Comparison of ENCODE assay signal across 15 cellular contexts in the genomic region with DNA sequence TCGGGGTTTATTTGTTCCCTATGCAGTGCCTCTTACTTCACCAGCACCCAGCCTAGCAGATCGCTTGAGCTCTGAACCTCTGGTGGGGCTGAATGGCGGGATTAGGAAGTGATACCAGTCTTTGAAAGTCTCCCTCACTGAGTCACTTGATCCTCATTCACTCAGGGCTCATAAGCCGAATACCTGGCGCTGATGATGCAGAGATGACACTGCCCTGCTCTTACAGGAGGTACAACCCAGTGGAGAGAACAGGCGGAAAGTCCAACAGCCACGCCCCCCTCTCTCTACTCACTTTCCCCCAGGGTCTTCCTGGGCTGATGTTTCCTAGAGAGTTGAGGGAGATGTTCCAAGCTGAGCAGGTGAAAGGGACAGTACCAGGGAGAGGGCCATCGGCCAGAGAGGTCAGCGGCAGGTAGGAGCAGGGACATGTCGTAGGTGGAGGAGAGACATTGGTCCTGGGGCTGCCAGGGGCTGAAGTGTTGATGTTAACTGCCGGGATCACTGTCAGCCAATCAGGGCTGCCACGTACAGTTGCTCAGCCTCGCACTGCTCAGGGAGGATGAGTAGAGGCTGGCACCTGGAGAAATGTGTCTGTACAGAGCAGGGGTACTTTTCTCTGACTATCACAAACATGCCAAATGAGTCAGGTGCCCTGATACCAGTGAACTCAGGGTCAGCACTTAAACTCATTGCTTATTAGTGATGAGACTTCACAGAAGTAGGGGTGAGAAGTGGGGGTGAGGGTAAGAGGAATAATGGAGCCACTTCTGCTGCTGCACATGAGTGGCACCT. TPM values are rescaled to one million over a fixed set of nuclear protein-coding genes. Genes with fewer than 3 reads are reported as not detected.
DNase-seq lines count a peak whose midpoint lies in the region; ATAC-seq, FAIRE-seq and TF ChIP-seq lines count a peak whose summit lies in the region.
"Had no signal": no experiment of that assay in that cellular context is flagged by ENCODE, and none has a peak within 500 bp of the region (broad histone marks: within the 10 kb centered on the region; RNA-seq: fewer than 3 reads in every experiment).

No MANE protein-coding gene starts in this region.

- no peak overlapping the region for H3K4me3 Mint-ChIP-seq in activated naive CD4-positive, alpha-beta T cell treated with anti-CD3 and anti-CD28 coated beads, Interleukin-2, amount 10 ng/mL, durations not matched to agents 7 days and 5 days
- H3K4me3 Mint-ChIP-seq in stimulated activated naive B cell treated with anti-CD40 and anti-IgM and Interleukin-4, amounts not matched to agents 10 μg/mL and 1 μg/mL and 100 μg/mL, for 72 hours = peak overlapping the region in 1 of 2 donors; percentile 31
- H3K4me3 Mint-ChIP-seq: WTC11 had no signal

- no peaks in the 10 kb centered on the region for H3K9me3 ChIP-seq in kidney (ENCODE audit: control insufficient read depth in 1 of 2, low read length in 2 of 2)
- no peaks in the 10 kb centered on the region for H3K9me3 ChIP-seq in ascending aorta
- H3K9me3 ChIP-seq: SJSA1, uterus had no signal

- H3K4me1 ChIP-seq in kidney (ENCODE audit: control insufficient read depth in 1 of 2, insufficient read depth in 1 of 2, low read depth in 1 of 2, low read length in 2 of 2) (no peaks in the 10 kb centered on the region), ascending aorta (no peaks in the 10 kb centered on the region)
- H3K4me1 ChIP-seq: SJSA1, uterus had no signal

- H3K27me3 Mint-ChIP-seq in activated naive CD4-positive, alpha-beta T cell treated with anti-CD3 and anti-CD28 coated beads, Interleukin-2, amount 10 ng/mL, durations not matched to agents 7 days and 5 days = peaks cover 74% of the 10 kb centered on the region
- peaks cover 9 to 42% of the 10 kb centered on the region in 2 donors for H3K27me3 Mint-ChIP-seq in stimulated activated naive B cell treated with anti-CD40 and anti-IgM and Interleukin-4, amounts not matched to agents 10 μg/mL and 1 μg/mL and 100 μg/mL, for 72 hours

- peaks cover 11% of the 10 kb centered on the region for H3K4me1 Mint-ChIP-seq in activated naive CD4-positive, alpha-beta T cell treated with anti-CD3 and anti-CD28 coated beads, Interleukin-2, amount 10 ng/mL, durations not matched to agents 7 days and 5 days
- peaks cover 48 to 49% of the 10 kb centered on the region in 2 donors for H3K4me1 Mint-ChIP-seq in stimulated activated naive B cell treated with anti-CD40 and anti-IgM and Interleukin-4, amounts not matched to agents 10 μg/mL and 1 μg/mL and 100 μg/mL, for 72 hours

- H3K36me3 Mint-ChIP-seq in activated naive CD4-positive, alpha-beta T cell treated with anti-CD3 and anti-CD28 coated beads, Interleukin-2, amount 10 ng/mL, durations not matched to agents 7 days and 5 days = no peaks in the 10 kb centered on the region
- H3K36me3 Mint-ChIP-seq in stimulated activated naive B cell treated with anti-CD40 and anti-IgM and Interleukin-4, amounts not matched to agents 10 μg/mL and 1 μg/mL and 100 μg/mL, for 72 hours = peaks cover 0 to 2% of the 10 kb centered on the region in 2 donors
- H3K36me3 Mint-ChIP-seq: WTC11 had no signal

- peak; percentile 6 for DNase-seq in activated naive CD4-positive, alpha-beta T cell treated with anti-CD3 and anti-CD28 coated beads, Interleukin-2, amount 10 ng/mL, durations not matched to agents 7 days and 5 days
- no peak for DNase-seq in activated naive CD4-positive, alpha-beta T cell (lab: John Stamatoyannopoulos, UW)
- peak; percentile 10 for DNase-seq in RWPE1 (ENCODE audit: low spot score)
- peak; percentile 35 for DNase-seq in kidney
- peak; percentile 42 for DNase-seq in stimulated activated naive B cell treated with anti-CD40 and anti-IgM and Interleukin-4, amounts not matched to agents 10 μg/mL and 1 μg/mL and 100 μg/mL, for 72 hours
- no peak for DNase-seq in NCI-H774 (lab: John Stamatoyannopoulos, UW)
- no peak for DNase-seq in D341Med (ENCODE audit: low spot score)
- no peak for DNase-seq in ascending aorta (ENCODE audit: low spot score in 2 of 2)
- DNase-seq: effector CD8-positive, alpha-beta T cell; uterus had no signal

- no peak overlapping the region for H3K9ac ChIP-seq in kidney (ENCODE audit: low read length in 2 of 2)

- H3K27ac ChIP-seq in RWPE1 (no peak overlapping the region), kidney (ENCODE audit: low read depth in 2 of 2, low read length in 2 of 2) (no peak overlapping the region), ascending aorta (no peak overlapping the region)
- H3K27ac ChIP-seq: SJSA1, uterus had no signal

- H3K9me3 Mint-ChIP-seq in activated naive CD4-positive, alpha-beta T cell treated with anti-CD3 and anti-CD28 coated beads, Interleukin-2, amount 10 ng/mL, durations not matched to agents 7 days and 5 days = no peaks in the 10 kb centered on the region
- H3K9me3 Mint-ChIP-seq in stimulated activated naive B cell treated with anti-CD40 and anti-IgM and Interleukin-4, amounts not matched to agents 10 μg/mL and 1 μg/mL and 100 μg/mL, for 72 hours = peaks cover 3 to 4% of the 10 kb centered on the region in 2 donors
- H3K9me3 Mint-ChIP-seq: WTC11 had no signal

- FAIRE-seq in kidney (lab: Jason Lieb, UNC) = no peak

- intact Hi-C loops in kidney (cut with DNase I) = no loop called here
- intact Hi-C loops in ascending aorta (cut with DNase I) = no loop called here

- H3K4me3 ChIP-seq in kidney (ENCODE audit: low read length in 2 of 2) (no peak overlapping the region), ascending aorta (no peak overlapping the region)
- H3K4me3 ChIP-seq: SJSA1, uterus had no signal

- POLR2A ChIA-PET in RWPE1 (lab: Yijun Ruan, JAX; ENCODE audit: low non-redundant PET) = no interaction called here

- TF ChIP-seq CTCF in RWPE1 (conservative IDR thresholded peaks at IDR 0.05; ENCODE audit: low read depth) (no peak), kidney (IDR thresholded peaks at IDR 0.05; ENCODE audit: borderline replicate concordance, extremely low read depth, insufficient read depth) (no peak), ascending aorta (IDR thresholded peaks at IDR 0.05) (no peak)

- ATAC-seq in stimulated activated naive B cell treated with anti-CD40 and anti-IgM and Interleukin-4, amounts not matched to agents 10 μg/mL and 1 μg/mL and 100 μg/mL, for 72 hours (replicated peaks) = peak; percentile 91 to 93
- ATAC-seq: right cardiac atrium, WTC11 had no signal

- CTCF ChIA-PET in activated naive CD4-positive, alpha-beta T cell treated with anti-CD3 and anti-CD28 coated beads, Interleukin-2, amount 10 ng/mL, durations not matched to agents 7 days and 5 days (lab: Charles Lee) = no interaction called here
- CTCF ChIA-PET in RWPE1 (lab: Yijun Ruan, JAX) = no interaction called here

- H3K27ac Mint-ChIP-seq in activated naive CD4-positive, alpha-beta T cell treated with anti-CD3 and anti-CD28 coated beads, Interleukin-2, amount 10 ng/mL, durations not matched to agents 7 days and 5 days = no peak overlapping the region
- H3K27ac Mint-ChIP-seq in stimulated activated naive B cell treated with anti-CD40 and anti-IgM and Interleukin-4, amounts not matched to agents 10 μg/mL and 1 μg/mL and 100 μg/mL, for 72 hours = peak overlapping the region; percentile 31

- no peaks in the 10 kb centered on the region for H3K36me3 ChIP-seq in kidney (ENCODE audit: control insufficient read depth in 1 of 2, insufficient read depth in 2 of 2, low read length in 2 of 2)
- no peaks in the 10 kb centered on the region for H3K36me3 ChIP-seq in ascending aorta
- H3K36me3 ChIP-seq: SJSA1, uterus had no signal

- H3K27me3 ChIP-seq in ascending aorta = no peaks in the 10 kb centered on the region
- H3K27me3 ChIP-seq: uterus had no signal

RNA-seq across cellular contexts. Expression of a gene that starts 9.9 kb away (rescaled TPM):
- 1.2 TPM for total RNA-seq in kidney
- polyA plus RNA-seq in kidney (ENCODE audit: insufficient read depth, low read depth, low replicate concordance) = not detected
- total RNA-seq in ascending aorta = not detected
- total RNA-seq: M059J, NCI-H460, SJSA1, uterus, WTC11 had no signal

RNA-seq across cellular contexts. Expression of a gene that starts 34.6 kb away (rescaled TPM):
- 2.7 TPM for total RNA-seq in kidney
- 1.0 TPM for polyA plus RNA-seq in kidney (ENCODE audit: insufficient read depth, low read depth, low replicate concordance)
- 0.64 TPM for total RNA-seq in ascending aorta

Comparison
In these comparisons a context has a peak if more than half of its experiments do, and no peak if none do; other contexts are left out.
1. DNase-seq: peak in activated naive CD4-positive, alpha-beta T cell treated with anti-CD3 and anti-CD28 coated beads, Interleukin-2, amount 10 ng/mL, durations not matched to agents 7 days and 5 days (single experiment), RWPE1 (single experiment), kidney (single experiment) and stimulated activated naive B cell treated with anti-CD40 and anti-IgM and Interleukin-4, amounts not matched to agents 10 μg/mL and 1 μg/mL and 100 μg/mL, for 72 hours (single experiment); none in activated naive CD4-positive, alpha-beta T cell (0 of 4), NCI-H774 (single experiment), D341Med (single experiment) and ascending aorta (0 of 2).